In genomic region chr11:57668467-57668890, GRCh38 we compare ENCODE assay signal across 8 cellular contexts. TPM values are rescaled to one million over a fixed set of nuclear protein-coding genes. Genes with fewer than 3 reads are reported as not detected.
DNase-seq lines count a peak whose midpoint lies in the region; ATAC-seq, FAIRE-seq and TF ChIP-seq lines count a peak whose summit lies in the region.

No MANE protein-coding gene starts in this region.

- H3K4me3 Mint-ChIP-seq in activated T-helper 17 cell treated with anti-CD3 and anti-CD28 coated beads, Interleukin-2, amount 50 U/mL, for 72 hours: peak overlapping the region; percentile 99

- POLR2A ChIA-PET in HEK293T (lab: Yijun Ruan, JAX): no interaction called here

- H3K36me3 ChIP-seq in HUES6 (ENCODE audit: control insufficient read depth, insufficient read depth, low read length) (peaks cover 19% of the 10 kb centered on the region), right atrium auricular region (peaks cover 15% of the 10 kb centered on the region), small intestine (ENCODE audit: control insufficient read depth in 2 of 2, insufficient read depth in 2 of 2, low read length in 2 of 2) (peaks cover 2 to 5% of the 10 kb centered on the region in 2 donors)

- peaks cover 4% of the 10 kb centered on the region for H3K4me1 ChIP-seq in HUES6 (ENCODE audit: control insufficient read depth, insufficient read depth, low read length)
- peaks cover 0 to 33% of the 10 kb centered on the region in 2 donors for H3K4me1 ChIP-seq in right atrium auricular region
- H3K4me1 ChIP-seq in small intestine (ENCODE audit: control insufficient read depth in 2 of 2, insufficient read depth in 1 of 2, low read depth in 1 of 2, low read length in 1 of 2): peaks cover 3 to 6% of the 10 kb centered on the region in 2 donors

- H3K36me3 Mint-ChIP-seq in activated T-helper 17 cell treated with anti-CD3 and anti-CD28 coated beads, Interleukin-2, amount 50 U/mL, for 72 hours (ENCODE audit: low read depth): peaks cover 60% of the 10 kb centered on the region

- no peak for FAIRE-seq in small intestine (lab: Jason Lieb, UNC)

- no peaks in the 10 kb centered on the region for H3K27me3 Mint-ChIP-seq in activated T-helper 17 cell treated with anti-CD3 and anti-CD28 coated beads, Interleukin-2, amount 50 U/mL, for 72 hours

- H3K9me3 ChIP-seq in HUES6 (ENCODE audit: control insufficient read depth, insufficient read depth, low read depth, low read length) (no peaks in the 10 kb centered on the region), right atrium auricular region (no peaks in the 10 kb centered on the region), small intestine (ENCODE audit: control insufficient read depth, low read depth) (no peaks in the 10 kb centered on the region)

- no peaks in the 10 kb centered on the region for H3K9me3 Mint-ChIP-seq in activated T-helper 17 cell treated with anti-CD3 and anti-CD28 coated beads, Interleukin-2, amount 50 U/mL, for 72 hours

- peak overlapping the region; percentile 98 for H3K27ac Mint-ChIP-seq in activated T-helper 17 cell treated with anti-CD3 and anti-CD28 coated beads, Interleukin-2, amount 50 U/mL, for 72 hours

- H3K9ac ChIP-seq in HUES6 (ENCODE audit: low read length): peak overlapping the region; percentile 96

- CTCF ChIA-PET in HEK293T (lab: Yijun Ruan, JAX): interaction anchor here (0.6 kb wide), 1 partner anchor 171 kb away, joined by 3 read pairs; no protein-coding TSS in a partner anchor

- DNase-seq in AG09309 (ENCODE audit: low read depth) (no peak), right atrium auricular region (ENCODE audit: low spot score) (no peak), small intestine (peak; percentile 42), HEK293T (ENCODE audit: extremely low spot score) (no peak), cerebellar nuclear complex (lab: John Stamatoyannopoulos, UW) (no peak)

- 0 to 1% (median 0%) methylated on average over 16 to 27 of the region's 27 CpGs for whole genome bisulfite sequencing in small intestine, 3 donors

- H3K4me3 ChIP-seq in AG09309 (ENCODE audit: control insufficient read depth, low read depth, low read length) (peak overlapping the region; percentile 94), HUES6 (ENCODE audit: low read depth, low read length) (peak overlapping the region; percentile 87), right atrium auricular region (peak overlapping the region; percentile 94 to 99), small intestine (ENCODE audit: low read depth in 1 of 2, low read length in 2 of 2) (peak overlapping the region; percentile 86 to 87)

- no peaks in the 10 kb centered on the region for H3K27me3 ChIP-seq in HUES6 (ENCODE audit: control insufficient read depth, insufficient read depth, low read length)
- H3K27me3 ChIP-seq in right atrium auricular region: no peaks in the 10 kb centered on the region
- H3K27me3 ChIP-seq in small intestine (ENCODE audit: control insufficient read depth in 2 of 2, insufficient read depth in 2 of 2, low read length in 2 of 2): no peaks in the 10 kb centered on the region

- H3K27ac ChIP-seq in HUES6 (ENCODE audit: low read depth, low read length): peak overlapping the region; percentile 97
- H3K27ac ChIP-seq in right atrium auricular region: peak overlapping the region; percentile 97 to 99
- peak overlapping the region; percentile 91 to 94 for H3K27ac ChIP-seq in small intestine (ENCODE audit: low read depth in 1 of 2, low read length in 1 of 2)

- H3K4me1 Mint-ChIP-seq in activated T-helper 17 cell treated with anti-CD3 and anti-CD28 coated beads, Interleukin-2, amount 50 U/mL, for 72 hours: peaks cover 16% of the 10 kb centered on the region

- peak; percentile 4 for ATAC-seq in GM18870 (IDR thresholded peaks at IDR 0.05; ENCODE audit: unreplicated experiment)
- ATAC-seq in activated T-helper 17 cell treated with anti-CD3 and anti-CD28 coated beads, Interleukin-2, amount 50 U/mL, for 72 hours (replicated peaks): peak; percentile 4

- TF ChIP-seq CTCF in AG09309 (IDR thresholded peaks at IDR 0.05; ENCODE audit: control insufficient read depth, insufficient read depth, low read depth, low read length, missing control alignments) (no peak), right atrium auricular region (IDR thresholded peaks at IDR 0.05) (no peak)

TF ChIP-seq in HEK293T, 16 proteins besides CTCF, POLR2A, EP300 and RAD21:
- no peak for TF ChIP-seq CTBP1 (IDR thresholded peaks at IDR 0.05; ENCODE audit: borderline replicate concordance)
- no peak for TF ChIP-seq ZNF384 (IDR thresholded peaks at IDR 0.05)

RNA-seq across cellular contexts. Expression of gene ZDHHC5, which starts 0.6 kb away (rescaled TPM):
- total RNA-seq in activated T-helper 17 cell treated with anti-CD3 and anti-CD28 coated beads, Interleukin-2, amount 50 U/mL, for 72 hours: 10 to 100 TPM; 58.2 to 79.9 TPM
- total RNA-seq in right atrium auricular region: 10 to 100 TPM; 44.9 to 56.7 TPM
- polyA plus RNA-seq in small intestine: 10 to 100 TPM; 19.5 to 35.2 (median 25.9) TPM

RNA-seq across cellular contexts. Expression of gene CLP1, which starts 10.9 kb away (rescaled TPM):
- total RNA-seq in activated T-helper 17 cell treated with anti-CD3 and anti-CD28 coated beads, Interleukin-2, amount 50 U/mL, for 72 hours: 10 to 100 TPM; 16.6 to 24.1 TPM
- 1 to 10 TPM; 5.9 to 8.1 TPM for total RNA-seq in right atrium auricular region
- 10 to 100 TPM; 10.3 to 13.6 (median 12.3) TPM for polyA plus RNA-seq in small intestine

RNA-seq across cellular contexts. Expression of gene YPEL4, which starts 18.8 kb away (rescaled TPM):
- 1 to 10 TPM in 1 of 2 donors, not detected in 1; 1.5 TPM for total RNA-seq in activated T-helper 17 cell treated with anti-CD3 and anti-CD28 coated beads, Interleukin-2, amount 50 U/mL, for 72 hours
- total RNA-seq in right atrium auricular region: under 1 TPM; 0.55 to 0.63 TPM
- 1 to 10 TPM in 2 of 3 donors, not detected in 1; 1.4 to 2.2 TPM for polyA plus RNA-seq in small intestine

RNA-seq across cellular contexts. Expression of gene MED19, which starts 43.5 kb away (rescaled TPM):
- total RNA-seq in activated T-helper 17 cell treated with anti-CD3 and anti-CD28 coated beads, Interleukin-2, amount 50 U/mL, for 72 hours: 10 to 100 TPM; 10.9 to 12.3 TPM
- 10 to 100 TPM; 15.4 to 17.5 TPM for total RNA-seq in right atrium auricular region
- polyA plus RNA-seq in small intestine: 10 to 100 TPM; 15.9 to 18.4 (median 18.2) TPM

RNA-seq across cellular contexts. Expression of gene TMX2, which starts 43.9 kb away (rescaled TPM):
- 10 to 100 TPM; 40.3 to 75.7 TPM for total RNA-seq in activated T-helper 17 cell treated with anti-CD3 and anti-CD28 coated beads, Interleukin-2, amount 50 U/mL, for 72 hours
- total RNA-seq in right atrium auricular region: 10 to 100 TPM; 58.5 to 74.2 TPM
- polyA plus RNA-seq in small intestine: 100 to 1,000 TPM in 1 of 3 donors, 10 to 100 TPM in 2; 43.4 to 152 (median 63.0) TPM
